Comparison of ENCODE assay signal across 8 cellular contexts in the genomic region with DNA sequence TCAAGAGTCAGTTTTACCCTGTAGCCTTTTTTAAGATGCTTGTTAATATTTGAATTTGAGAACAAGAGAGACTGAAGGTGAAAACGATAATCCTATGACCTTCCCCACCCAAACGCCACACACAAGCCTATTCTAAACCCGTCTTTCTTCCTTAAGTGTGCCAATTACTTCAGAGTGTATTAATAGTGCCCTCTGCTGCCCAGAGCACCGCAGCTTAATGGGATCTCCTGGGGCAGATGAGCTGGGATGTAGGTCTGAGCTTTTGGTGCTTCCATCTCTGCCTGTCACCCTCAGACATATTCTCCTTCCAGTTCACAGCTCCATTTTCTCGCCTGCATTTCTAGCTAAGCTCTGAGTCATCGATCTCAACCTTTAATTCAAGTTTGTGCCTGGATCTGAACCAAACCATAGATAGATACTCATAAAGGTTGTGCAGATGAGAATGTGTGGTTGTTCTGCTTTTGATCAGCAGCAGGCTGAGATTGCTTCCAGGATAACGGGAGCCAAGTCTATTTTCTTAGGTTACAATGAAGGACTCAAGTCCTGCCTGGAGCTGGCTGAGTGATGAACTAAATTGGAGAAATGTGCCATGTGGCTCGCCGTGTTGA. TPM values are rescaled to one million over a fixed set of nuclear protein-coding genes. Genes with fewer than 3 reads are reported as not detected.
DNase-seq lines count a peak whose midpoint lies in the region; ATAC-seq and TF ChIP-seq lines count a peak whose summit lies in the region.

No MANE protein-coding gene starts in this region.

- TF ChIP-seq RAD21 in liver (IDR thresholded peaks at IDR 0.05) = peak; percentile 74 to 75

- no peak for ATAC-seq in HG03139 (IDR thresholded peaks at IDR 0.05; ENCODE audit: unreplicated experiment)
- ATAC-seq in GM18517 (IDR thresholded peaks at IDR 0.05; ENCODE audit: unreplicated experiment) = no peak

- H3K4me1 ChIP-seq in liver (ENCODE audit: control insufficient read depth in 4 of 4, insufficient read depth in 4 of 4, low read length in 3 of 4) = no peaks in the 10 kb centered on the region

- 47% methylated on average over 9 of the region's 9 CpGs for WGBS in liver

- H3K9ac ChIP-seq in liver (ENCODE audit: low read depth in 1 of 2, low read length in 2 of 2) = no peak overlapping the region

- DNase-seq in KBM-7 (peak; percentile 7), anterior cingulate cortex (lab: John Stamatoyannopoulos, UW) (peak in 40 of 58 donors; percentile 1 to 67 (median 18)), KG1 (lab: John Stamatoyannopoulos, UW) (no peak), GM19240 (ENCODE audit: insufficient read length, low spot score) (no peak)

- no peaks in the 10 kb centered on the region for H3K36me3 ChIP-seq in liver (ENCODE audit: control insufficient read depth in 4 of 4, insufficient read depth in 3 of 4, low read depth in 1 of 4, low read length in 3 of 4)

- no peaks in the 10 kb centered on the region for H3K27me3 ChIP-seq in liver (ENCODE audit: control insufficient read depth in 4 of 4, insufficient read depth in 4 of 4, low read length in 3 of 4)

- in situ Hi-C loops in KBM-7 (cut with MboI; ENCODE audit: low pct_unique_long_range_greater_than_20kb, low sequenced_read_pairs) = no loop called here

- peak; percentile 81 for TF ChIP-seq CTCF in C4-2B (conservative IDR thresholded peaks at IDR 0.05)
- TF ChIP-seq CTCF in liver (IDR thresholded peaks at IDR 0.05; ENCODE audit: low read depth, low read length, missing input control) = peak; percentile 36

- H3K4me3 ChIP-seq in liver (ENCODE audit: low read depth in 1 of 3, low read length in 3 of 3) = no peak overlapping the region

- H3K27ac ChIP-seq in C4-2B (no peak overlapping the region), liver (ENCODE audit: low read depth in 1 of 2, low read length in 2 of 2) (no peak overlapping the region)

- no peaks in the 10 kb centered on the region for H3K9me3 ChIP-seq in liver (ENCODE audit: control insufficient read depth in 4 of 4, low read length in 3 of 4)

TF ChIP-seq in liver, 16 proteins besides CTCF, POLR2A, EP300 and RAD21:
- TF ChIP-seq EGR1 (IDR thresholded peaks at IDR 0.05; ENCODE audit: low read depth in 2 of 2) (no peak), GABPA (IDR thresholded peaks at IDR 0.05 in 1 of 2, conservative IDR thresholded peaks at IDR 0.05 in 1 of 2) (no peak), JUND (IDR thresholded peaks at IDR 0.05) (no peak), FOXA1 (IDR thresholded peaks at IDR 0.05) (no peak), HNF4G (IDR thresholded peaks at IDR 0.05) (no peak), HNF4A (conservative IDR thresholded peaks at IDR 0.05) (no peak), NR2F2 (IDR thresholded peaks at IDR 0.05) (no peak)
- TF ChIP-seq, protein P1, sequence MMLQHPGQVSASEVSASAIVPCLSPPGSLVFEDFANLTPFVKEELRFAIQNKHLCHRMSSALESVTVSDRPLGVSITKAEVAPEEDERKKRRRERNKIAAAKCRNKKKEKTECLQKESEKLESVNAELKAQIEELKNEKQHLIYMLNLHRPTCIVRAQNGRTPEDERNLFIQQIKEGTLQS (IDR thresholded peaks at IDR 0.05) = no peak
- TF ChIP-seq, protein P2, sequence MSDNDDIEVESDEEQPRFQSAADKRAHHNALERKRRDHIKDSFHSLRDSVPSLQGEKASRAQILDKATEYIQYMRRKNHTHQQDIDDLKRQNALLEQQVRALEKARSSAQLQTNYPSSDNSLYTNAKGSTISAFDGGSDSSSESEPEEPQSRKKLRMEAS (IDR thresholded peaks at IDR 0.05) = no peak
- TF ChIP-seq, protein P3, sequence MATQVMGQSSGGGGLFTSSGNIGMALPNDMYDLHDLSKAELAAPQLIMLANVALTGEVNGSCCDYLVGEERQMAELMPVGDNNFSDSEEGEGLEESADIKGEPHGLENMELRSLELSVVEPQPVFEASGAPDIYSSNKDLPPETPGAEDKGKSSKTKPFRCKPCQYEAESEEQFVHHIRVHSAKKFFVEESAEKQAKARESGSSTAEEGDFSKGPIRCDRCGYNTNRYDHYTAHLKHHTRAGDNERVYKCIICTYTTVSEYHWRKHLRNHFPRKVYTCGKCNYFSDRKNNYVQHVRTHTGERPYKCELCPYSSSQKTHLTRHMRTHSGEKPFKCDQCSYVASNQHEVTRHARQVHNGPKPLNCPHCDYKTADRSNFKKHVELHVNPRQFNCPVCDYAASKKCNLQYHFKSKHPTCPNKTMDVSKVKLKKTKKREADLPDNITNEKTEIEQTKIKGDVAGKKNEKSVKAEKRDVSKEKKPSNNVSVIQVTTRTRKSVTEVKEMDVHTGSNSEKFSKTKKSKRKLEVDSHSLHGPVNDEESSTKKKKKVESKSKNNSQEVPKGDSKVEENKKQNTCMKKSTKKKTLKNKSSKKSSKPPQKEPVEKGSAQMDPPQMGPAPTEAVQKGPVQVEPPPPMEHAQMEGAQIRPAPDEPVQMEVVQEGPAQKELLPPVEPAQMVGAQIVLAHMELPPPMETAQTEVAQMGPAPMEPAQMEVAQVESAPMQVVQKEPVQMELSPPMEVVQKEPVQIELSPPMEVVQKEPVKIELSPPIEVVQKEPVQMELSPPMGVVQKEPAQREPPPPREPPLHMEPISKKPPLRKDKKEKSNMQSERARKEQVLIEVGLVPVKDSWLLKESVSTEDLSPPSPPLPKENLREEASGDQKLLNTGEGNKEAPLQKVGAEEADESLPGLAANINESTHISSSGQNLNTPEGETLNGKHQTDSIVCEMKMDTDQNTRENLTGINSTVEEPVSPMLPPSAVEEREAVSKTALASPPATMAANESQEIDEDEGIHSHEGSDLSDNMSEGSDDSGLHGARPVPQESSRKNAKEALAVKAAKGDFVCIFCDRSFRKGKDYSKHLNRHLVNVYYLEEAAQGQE (IDR thresholded peaks at IDR 0.05) = no peak

RNA-seq across cellular contexts. Expression of a gene that starts 46.4 kb away (rescaled TPM):
- under 1 TPM; 0.42 to 0.75 TPM for total RNA-seq in liver
- polyA plus RNA-seq in liver = 1 to 10 TPM in 1 of 2 donors, under 1 TPM in 1; 0.21 to 1.5 TPM

Comparison
In these comparisons a context has a peak if more than half of its experiments do, and no peak if none do; other contexts are left out.
1. DNase-seq: peak in KBM-7 (single experiment) and anterior cingulate cortex (40 of 58); none in KG1 (single experiment) and GM19240 (single experiment).